Comparison of ENCODE assay signal across 34 cellular contexts in the genomic region with DNA sequence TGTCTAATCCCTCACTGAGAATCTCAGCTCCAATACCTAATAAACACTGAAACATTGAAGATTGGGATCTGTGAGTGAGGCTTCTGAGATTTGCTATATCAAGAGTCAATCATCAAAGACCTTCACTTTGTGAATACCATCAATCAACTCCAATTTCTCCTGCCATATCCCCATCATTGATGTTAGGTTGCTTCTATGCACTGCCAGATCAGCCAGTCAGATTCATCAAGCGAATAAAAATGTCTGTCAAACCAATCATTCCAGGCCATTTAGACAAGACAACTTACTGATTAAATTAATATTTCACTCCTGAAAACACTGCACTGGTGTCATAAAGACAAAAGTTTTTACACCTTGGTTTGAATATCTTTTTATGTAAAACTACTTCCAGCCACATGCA.
"Had no signal": no experiment of that assay in that cellular context is flagged by ENCODE, and none has a peak within 500 bp of the region (broad histone marks: within the 10 kb centered on the region; RNA-seq: fewer than 3 reads in every experiment).

No MANE protein-coding gene starts in this region.

- H3K4me2 ChIP-seq: KMS-11 had no signal

- H3K9me3 ChIP-seq: MG63 had no signal

- H3K4me3 ChIP-seq: MG63 had no signal

- DNase-seq: Karpas-422, Kasumi-1, MG63, MM.1S, MV-4-11, NCI-H1048, NCI-H1092, NCI-H1092 treated with DMSO at 0.1 percent for 48 hours, NCI-H1105, NCI-H1105 treated with DMSO at 0.1 percent for 48 hours, NCI-H1417, NCI-H1417 treated with DMSO at 0.1 percent for 48 hours, NCI-H1436, NCI-H1436 treated with DMSO at 0.1 percent for 48 hours, NCI-H146, NCI-H1694, NCI-H1694 treated with DMSO at 0.1 percent for 48 hours, NCI-H187, NCI-H187 treated with DMSO at 0.1 percent for 48 hours, NCI-H1930, NCI-H2029, NCI-H2029 treated with DMSO at 0.1 percent for 48 hours, NCI-H2081, NCI-H2081 treated with DMSO at 0.1 percent for 48 hours, NCI-H2107, NCI-H2171, NCI-H2171 treated with DMSO at 0.1 percent for 48 hours, NCI-H2227 treated with DMSO at 0.1 percent for 48 hours, NCI-H226, NCI-H345, NCI-H446, NCI-H446 treated with DMSO at 0.1 percent for 48 hours, NCI-H510A had no signal

- H3K36me3 ChIP-seq: MG63 had no signal

- H3K27ac ChIP-seq: KMS-11 had no signal

- H3K9ac ChIP-seq: KMS-11 had no signal

- H3K27me3 ChIP-seq: MG63 had no signal
